Comparison of ENCODE assay signal across 3 cellular contexts in genomic region chr5:151555760-151556576, GRCh38.
TF ChIP-seq lines count a peak whose summit lies in the region.

No MANE protein-coding gene starts in this region.

TF ChIP-seq in GM12891, 5 proteins besides CTCF, POLR2A, EP300 and RAD21:
- TF ChIP-seq SPI1 (IDR thresholded peaks at IDR 0.05; ENCODE audit: low read depth, low read length) (no peak), POU2F2 (IDR thresholded peaks at IDR 0.05; ENCODE audit: low read depth, low read length) (no peak), PAX5 (IDR thresholded peaks at IDR 0.05; ENCODE audit: insufficient read depth, low read length, severe bottlenecking) (no peak), POLR2AphosphoS5 (IDR thresholded peaks at IDR 0.05; ENCODE audit: low read depth, low read length) (no peak), TAF1 (IDR thresholded peaks at IDR 0.05; ENCODE audit: low read depth, low read length) (no peak)

TF ChIP-seq in IMR-90, 13 proteins besides CTCF, POLR2A, EP300 and RAD21:
- TF ChIP-seq BHLHE40 (IDR thresholded peaks at IDR 0.05; ENCODE audit: low read depth, low read length): no peak
- TF ChIP-seq MAZ (IDR thresholded peaks at IDR 0.05; ENCODE audit: borderline replicate concordance, low read depth, low read length): no peak
- TF ChIP-seq, protein P1, sequence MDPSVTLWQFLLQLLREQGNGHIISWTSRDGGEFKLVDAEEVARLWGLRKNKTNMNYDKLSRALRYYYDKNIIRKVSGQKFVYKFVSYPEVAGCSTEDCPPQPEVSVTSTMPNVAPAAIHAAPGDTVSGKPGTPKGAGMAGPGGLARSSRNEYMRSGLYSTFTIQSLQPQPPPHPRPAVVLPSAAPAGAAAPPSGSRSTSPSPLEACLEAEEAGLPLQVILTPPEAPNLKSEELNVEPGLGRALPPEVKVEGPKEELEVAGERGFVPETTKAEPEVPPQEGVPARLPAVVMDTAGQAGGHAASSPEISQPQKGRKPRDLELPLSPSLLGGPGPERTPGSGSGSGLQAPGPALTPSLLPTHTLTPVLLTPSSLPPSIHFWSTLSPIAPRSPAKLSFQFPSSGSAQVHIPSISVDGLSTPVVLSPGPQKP (IDR thresholded peaks at IDR 0.05; ENCODE audit: borderline replicate concordance, low read depth, low read length): no peak
- no peak for TF ChIP-seq MXI1 (IDR thresholded peaks at IDR 0.05; ENCODE audit: borderline replicate concordance, low read depth, low read length)
- TF ChIP-seq RCOR1 (IDR thresholded peaks at IDR 0.05; ENCODE audit: insufficient replicate concordance, low read length): no peak
- TF ChIP-seq NFE2L2 (IDR thresholded peaks at IDR 0.05; ENCODE audit: low read depth, low read length): no peak
- no peak for TF ChIP-seq MAFK (IDR thresholded peaks at IDR 0.05; ENCODE audit: low read depth, low read length)
- no peak for TF ChIP-seq FOS (IDR thresholded peaks at IDR 0.05; ENCODE audit: low read depth, low read length)
- no peak for TF ChIP-seq CEBPB (IDR thresholded peaks at IDR 0.05; ENCODE audit: low read depth, low read length)
- no peak for TF ChIP-seq CHD1 (IDR thresholded peaks at IDR 0.05; ENCODE audit: low read depth, low read length)
- no peak for TF ChIP-seq SMC3 (IDR thresholded peaks at IDR 0.05; ENCODE audit: low read depth, low read length)
- no peak for TF ChIP-seq USF2 (IDR thresholded peaks at IDR 0.05; ENCODE audit: low read depth, low read length)
- no peak for TF ChIP-seq RFX5 (IDR thresholded peaks at IDR 0.05; ENCODE audit: low read depth, low read length)

TF ChIP-seq in K562, 482 proteins besides CTCF, POLR2A, EP300 and RAD21:
- peak; percentile 67 for TF ChIP-seq ARID1B (IDR thresholded peaks at IDR 0.05)
- TF ChIP-seq TEAD4 (IDR thresholded peaks at IDR 0.05; ENCODE audit: low read length): peak; percentile 83
- TF ChIP-seq TEAD4 (CRISPR knock-in tag; IDR thresholded peaks at IDR 0.05; ENCODE audit: borderline replicate concordance): no peak
- TF ChIP-seq ZBTB17 (CRISPR knock-in tag; IDR thresholded peaks at IDR 0.05): peak; percentile 91
- peak; percentile 61 for TF ChIP-seq CBFA2T2 (conservative IDR thresholded peaks at IDR 0.05)
- TF ChIP-seq POLR2AphosphoS5 (IDR thresholded peaks at IDR 0.05; ENCODE audit: control insufficient read depth, insufficient read depth, low read depth, low read length): peak; percentile 41; the same call in 1 of the 2 replicates
- 0 out of 2 replicates have a peak, but pooled peaks have one; percentile 43 for TF ChIP-seq ZNF23 (CRISPR knock-in tag; IDR thresholded peaks at IDR 0.05)
- TF ChIP-seq, protein P2, sequence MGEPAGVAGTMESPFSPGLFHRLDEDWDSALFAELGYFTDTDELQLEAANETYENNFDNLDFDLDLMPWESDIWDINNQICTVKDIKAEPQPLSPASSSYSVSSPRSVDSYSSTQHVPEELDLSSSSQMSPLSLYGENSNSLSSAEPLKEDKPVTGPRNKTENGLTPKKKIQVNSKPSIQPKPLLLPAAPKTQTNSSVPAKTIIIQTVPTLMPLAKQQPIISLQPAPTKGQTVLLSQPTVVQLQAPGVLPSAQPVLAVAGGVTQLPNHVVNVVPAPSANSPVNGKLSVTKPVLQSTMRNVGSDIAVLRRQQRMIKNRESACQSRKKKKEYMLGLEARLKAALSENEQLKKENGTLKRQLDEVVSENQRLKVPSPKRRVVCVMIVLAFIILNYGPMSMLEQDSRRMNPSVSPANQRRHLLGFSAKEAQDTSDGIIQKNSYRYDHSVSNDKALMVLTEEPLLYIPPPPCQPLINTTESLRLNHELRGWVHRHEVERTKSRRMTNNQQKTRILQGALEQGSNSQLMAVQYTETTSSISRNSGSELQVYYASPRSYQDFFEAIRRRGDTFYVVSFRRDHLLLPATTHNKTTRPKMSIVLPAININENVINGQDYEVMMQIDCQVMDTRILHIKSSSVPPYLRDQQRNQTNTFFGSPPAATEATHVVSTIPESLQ (CRISPR knock-in tag; IDR thresholded peaks at IDR 0.05): no peak
- TF ChIP-seq ZKSCAN1 (IDR thresholded peaks at IDR 0.05; ENCODE audit: low read depth, low read length): no peak
- TF ChIP-seq SNAPC5 (CRISPR knock-in tag; IDR thresholded peaks at IDR 0.05): no peak
- peak; percentile 15; the same call in 1 of the 2 replicates for TF ChIP-seq GATA2 (CRISPR knock-in tag; IDR thresholded peaks at IDR 0.05)
- TF ChIP-seq KDM1A (IDR thresholded peaks at IDR 0.05): 0 out of 4 replicates have a peak, but pooled peaks of 1 of the 2 experiments have one; percentile 9
- no peak for TF ChIP-seq CHD7 (IDR thresholded peaks at IDR 0.05; ENCODE audit: low read depth, low read length)
- peak; percentile 33 for TF ChIP-seq MTA2 (IDR thresholded peaks at IDR 0.05; ENCODE audit: low read depth)
- peak; percentile 62 for TF ChIP-seq TCF3 (CRISPR knock-in tag; IDR thresholded peaks at IDR 0.05)
- TF ChIP-seq CBFA2T3 (IDR thresholded peaks at IDR 0.05): peak; percentile 79
- peak; percentile 22; the same call in 1 of the 2 replicates for TF ChIP-seq STAT5A (IDR thresholded peaks at IDR 0.05; ENCODE audit: borderline replicate concordance, low read length)
- TF ChIP-seq GATAD2A (IDR thresholded peaks at IDR 0.05): no peak
- TF ChIP-seq CSDE1 (IDR thresholded peaks at IDR 0.05): no peak
- TF ChIP-seq TAL1 (IDR thresholded peaks at IDR 0.05): peak; percentile 78
- TF ChIP-seq PURB (CRISPR knock-in tag; IDR thresholded peaks at IDR 0.05; ENCODE audit: low read depth): no peak
TF ChIP-seq in K562: peak in this region for 13.
